ENCODE assay signal across 16 cellular contexts in genomic region chr14:79483472-79483871, GRCh38.
DNase-seq lines count a peak whose midpoint lies in the region; ATAC-seq, FAIRE-seq and TF ChIP-seq lines count a peak whose summit lies in the region.
"Had no signal": no experiment of that assay in that cellular context is flagged by ENCODE, and none has a peak within 500 bp of the region (broad histone marks: within the 10 kb centered on the region; RNA-seq: fewer than 3 reads in every experiment).

No MANE protein-coding gene starts in this region.

- H3K4me2 ChIP-seq in A549 (peak overlapping the region; percentile 41; the same call in 2 of the 3 replicates), H9 (ENCODE audit: insufficient read depth, insufficient read length, low read length) (peak overlapping the region; percentile 5)

- WGBS in A549 (ENCODE audit: missing lambda C conversion rate) = 19% methylated on average over 2 of the region's 2 CpGs
- WGBS in H9 (ENCODE audit: extremely low coverage, insufficient read length, low lambda C conversion rate) = no CpG with 5 or more reads among the region's 2 CpGs

- no peak overlapping the region for H4K8ac ChIP-seq in H9 (replicated peaks; ENCODE audit: insufficient read length, low read depth, low read length)

- no peak overlapping the region for H3K4me3 Mint-ChIP-seq in H9
- H3K4me3 Mint-ChIP-seq: activated CD4-positive, alpha-beta T cell treated with anti-CD3 and anti-CD28 coated beads for 36 hours had no signal

- no peak overlapping the region for H3T11ph ChIP-seq in H9 (ENCODE audit: low read length)

- H2BK20ac ChIP-seq in H9 (ENCODE audit: low read depth, low read length, poor library complexity, severe bottlenecking) = no peak overlapping the region

- H3K9ac ChIP-seq in H9 (ENCODE audit: extremely low read depth, insufficient read length, low read length) = no peak overlapping the region

- DNase-seq in A549 (ENCODE audit: low read depth in 1 of 2, low spot score in 1 of 2) (peak in 1 of 2 experiments; percentile 11), H9 (no peak), SW480 (ENCODE audit: low spot score) (peak; percentile 8), glomerular visceral epithelial cell (ENCODE audit: extremely low spot score) (peak; percentile 25), Kasumi-1 (lab: John Stamatoyannopoulos, UW) (no peak), GM10248 (ENCODE audit: extremely low spot score) (no peak), cardiac septum (ENCODE audit: low spot score) (no peak), DMS153 treated with DMSO at 0.1 percent for 48 hours (lab: John Stamatoyannopoulos, UW; ENCODE audit: unreplicated experiment) (no peak)
- DNase-seq: activated CD4-positive, alpha-beta T cell treated with anti-CD3 and anti-CD28 coated beads for 36 hours; activated T-cell treated with anti-CD3 and anti-CD28 coated beads, Interleukin-2, amount 50 U/mL, for 48 hours; esophagus squamous epithelium; MG63; pancreas; transverse colon had no signal

- H2BK5ac ChIP-seq in H9 (ENCODE audit: insufficient read length, low read length) = no peak overlapping the region

- POLR2A ChIA-PET in A549 (lab: Yijun Ruan, JAX) (no interaction called here), GM10248 (lab: Yijun Ruan, JAX) (no interaction called here)

- peak overlapping the region in 2 of 3 experiments; percentile 47 to 76; a peak in 4 of 7 replicates for H3K27ac Mint-ChIP-seq in H9
- H3K27ac Mint-ChIP-seq: activated CD4-positive, alpha-beta T cell treated with anti-CD3 and anti-CD28 coated beads for 36 hours had no signal

- no peak overlapping the region for H3K56ac ChIP-seq in H9 (ENCODE audit: insufficient read length, low read depth, low read length)

- H4K91ac ChIP-seq in H9 (ENCODE audit: insufficient read length, low read depth, low read length) = no peak overlapping the region

- H3K4ac ChIP-seq in H9 (ENCODE audit: low read depth, low read length) = no peak overlapping the region

- no peak for FAIRE-seq in A549 (lab: Jason Lieb, UNC)
- FAIRE-seq: D721Med, pancreas had no signal

- H4K5ac ChIP-seq in H9 (ENCODE audit: insufficient read length, low read depth, low read length) = no peak overlapping the region

- H2AK5ac ChIP-seq in H9 (ENCODE audit: insufficient read length, low read length) = no peak overlapping the region

- peaks cover 0 to 4% (median 0%) of the 10 kb centered on the region in 3 experiments; a peak in 1 of 7 replicates for H3K36me3 Mint-ChIP-seq in H9 (ENCODE audit: insufficient read depth in 1 of 3, low read depth in 3 of 3)

- H3K27me3 Mint-ChIP-seq in H9 (ENCODE audit: low read depth) = no peaks in the 10 kb centered on the region
- H3K27me3 Mint-ChIP-seq: activated CD4-positive, alpha-beta T cell treated with anti-CD3 and anti-CD28 coated beads for 36 hours had no signal

- CTCF ChIA-PET in A549 (lab: Yijun Ruan, JAX) (no interaction called here), GM10248 (lab: Yijun Ruan, JAX) (no interaction called here)

- H3K9me3 ChIP-seq in A549 (no peaks in the 10 kb centered on the region), H9 (ENCODE audit: control insufficient read depth, low read depth, low read length) (no peaks in the 10 kb centered on the region)
- H3K9me3 ChIP-seq: esophagus squamous epithelium, MG63, pancreas, transverse colon had no signal

- H3K27ac ChIP-seq in A549 (0 out of 6 replicates have a peak overlapping the region, but pooled peaks of 1 of the 2 experiments have one; percentile 13), H9 (ENCODE audit: insufficient read length, low read depth, low read length) (peak overlapping the region; percentile 38)
- H3K27ac ChIP-seq: coronary artery, esophagus squamous epithelium, pancreas, transverse colon had no signal

- H2AFZ ChIP-seq in H9 (ENCODE audit: low read length) = no peak overlapping the region

- H3K23me2 ChIP-seq in H9 (ENCODE audit: insufficient read length, low read depth, low read length, poor library complexity, severe bottlenecking) = no peaks in the 10 kb centered on the region

- H3K18ac ChIP-seq in H9 (ENCODE audit: insufficient read length, low read depth, low read length) = no peak overlapping the region

- H3K4me1 ChIP-seq in A549 (peaks cover 11% of the 10 kb centered on the region), H9 (ENCODE audit: insufficient read depth, low read length) (peaks cover 7% of the 10 kb centered on the region; the same call in 1 of the 2 replicates)
- H3K4me1 ChIP-seq: esophagus squamous epithelium, pancreas, transverse colon had no signal

- no peak for TF ChIP-seq RAD21 in A549 (conservative IDR thresholded peaks at IDR 0.05 in 1 of 2, IDR thresholded peaks at IDR 0.05 in 1 of 2)

- H3K4me3 ChIP-seq in A549 = no peak overlapping the region
- H3K4me3 ChIP-seq: coronary artery, esophagus squamous epithelium, MG63, pancreas, transverse colon had no signal

- H3K4me1 Mint-ChIP-seq in H9 = peaks cover 15 to 20% of the 10 kb centered on the region in 2 experiments
- H3K4me1 Mint-ChIP-seq: activated CD4-positive, alpha-beta T cell treated with anti-CD3 and anti-CD28 coated beads for 36 hours had no signal

- TF ChIP-seq EP300 in A549 (IDR thresholded peaks at IDR 0.05) = no peak

- peak; percentile 62 to 73 for ATAC-seq in A549
- ATAC-seq: activated CD4-positive, alpha-beta T cell treated with anti-CD3 and anti-CD28 coated beads for 36 hours; pancreas had no signal

- H3K23ac ChIP-seq in H9 (ENCODE audit: insufficient read length, low read depth, low read length) = no peak overlapping the region

- peaks cover 0 to 2% of the 10 kb centered on the region in 2 experiments; a peak in 2 of 5 replicates for H3K9me3 Mint-ChIP-seq in H9

- no peak overlapping the region for H2BK120ac ChIP-seq in H9 (ENCODE audit: low read depth, low read length, poor library complexity, severe bottlenecking)

- no peak for TF ChIP-seq POLR2A in A549 (IDR thresholded peaks at IDR 0.05; ENCODE audit: low read length)

- H3K14ac ChIP-seq in H9 (ENCODE audit: insufficient read depth, low read length) = no peak overlapping the region

- intact Hi-C loops in cardiac septum (cut with DNase I) = no loop called here

- H4K20me1 ChIP-seq in H9 (ENCODE audit: control insufficient read depth, insufficient read depth, insufficient read length) = no peaks in the 10 kb centered on the region

- H3K79me1 ChIP-seq in H9 (ENCODE audit: insufficient read depth, low read depth, low read length, poor library complexity, severe bottlenecking) = no peaks in the 10 kb centered on the region

- H3K79me2 ChIP-seq in H9 (ENCODE audit: insufficient read depth, low read length) = no peaks in the 10 kb centered on the region

- no peak overlapping the region for H2BK12ac ChIP-seq in H9 (ENCODE audit: insufficient read length, low read depth, low read length)

- TF ChIP-seq CTCF in A549 (IDR thresholded peaks at IDR 0.05) = no peak
- no peak for TF ChIP-seq CTCF in H9 (conservative IDR thresholded peaks at IDR 0.05)
- TF ChIP-seq CTCF in GM10248 (IDR thresholded peaks at IDR 0.05; ENCODE audit: control extremely low read depth, extremely low read depth, low read depth, missing control alignments) = no peak

- H2BK15ac ChIP-seq in H9 (ENCODE audit: low read depth, low read length) = no peak overlapping the region

- H3K27me3 ChIP-seq in H9 (ENCODE audit: insufficient read depth, low read length) = no peaks in the 10 kb centered on the region
- H3K27me3 ChIP-seq: esophagus squamous epithelium, MG63, pancreas, transverse colon had no signal

TF ChIP-seq in A549, 52 proteins besides CTCF, POLR2A, EP300 and RAD21:
- TF ChIP-seq TP53 (CRISPR knock-in tag; IDR thresholded peaks at IDR 0.05) (no peak), EHMT2 (IDR thresholded peaks at IDR 0.05; ENCODE audit: low read depth) (no peak), KDM1A (IDR thresholded peaks at IDR 0.05; ENCODE audit: low read depth) (no peak), HOXB5 (CRISPR knock-in tag; IDR thresholded peaks at IDR 0.05) (no peak), MAZ (IDR thresholded peaks at IDR 0.05; ENCODE audit: borderline replicate concordance, low read depth, low read length) (no peak), BCL3 (IDR thresholded peaks at IDR 0.05) (no peak), FOSL2 (IDR thresholded peaks at IDR 0.05) (no peak), FOSL2 (CRISPR knock-in tag; IDR thresholded peaks at IDR 0.05) (peak; percentile 17; the same call in 1 of the 2 replicates)

Comparison
In these comparisons a context has a peak if more than half of its experiments do, and no peak if none do; other contexts are left out.
1. DNase-seq: peak in SW480 (single experiment) and glomerular visceral epithelial cell (single experiment); none in H9 (single experiment), Kasumi-1 (0 of 2), GM10248 (single experiment), cardiac septum (single experiment) and DMS153 treated with DMSO at 0.1 percent for 48 hours (single experiment).